10 cellular contexts compared by ENCODE assay signal in genomic region chr1:41578712-41579335, GRCh38.
A peak's percentile ranks its signal among the peaks of the same experiment; 100 is the strongest.
DNase-seq lines count a peak whose midpoint lies in the region; ATAC-seq and TF ChIP-seq lines count a peak whose summit lies in the region.
"Had no signal": no experiment of that assay in that cellular context is flagged by ENCODE, and none has a peak within 500 bp of the region (broad histone marks: within the 10 kb centered on the region; RNA-seq: fewer than 3 reads in every experiment).

No MANE protein-coding gene starts in this region.

- no peaks in the 10 kb centered on the region for H3K27me3 ChIP-seq in cardiac muscle cell
- no peaks in the 10 kb centered on the region for H3K27me3 ChIP-seq in RWPE2 (ENCODE audit: insufficient read depth, poor library complexity, severe bottlenecking)

- no peaks in the 10 kb centered on the region for H3K9me3 ChIP-seq in cardiac muscle cell (ENCODE audit: low read depth)
- H3K9me3 ChIP-seq in RWPE2 (ENCODE audit: severe bottlenecking): no peaks in the 10 kb centered on the region

- H3K4me1 ChIP-seq in cardiac muscle cell (ENCODE audit: low read depth) (no peaks in the 10 kb centered on the region), RWPE2 (ENCODE audit: insufficient read depth, poor library complexity, severe bottlenecking) (no peaks in the 10 kb centered on the region)

- H3K27ac Mint-ChIP-seq in type B pancreatic cell: no peak overlapping the region

- TF ChIP-seq CTCF in cardiac muscle cell (IDR thresholded peaks at IDR 0.05; ENCODE audit: low read depth, low read length) (peak; percentile 48), RWPE2 (IDR thresholded peaks at IDR 0.05; ENCODE audit: poor library complexity, severe bottlenecking) (peak; percentile 46), foreskin fibroblast (IDR thresholded peaks at IDR 0.05; ENCODE audit: low read depth, low read length) (peak; percentile 37), type B pancreatic cell (conservative IDR thresholded peaks at IDR 0.05) (peak; percentile 71)

- no peaks in the 10 kb centered on the region for H3K36me3 ChIP-seq in cardiac muscle cell
- no peaks in the 10 kb centered on the region for H3K36me3 ChIP-seq in RWPE2 (ENCODE audit: low read depth)

- intact Hi-C loops in cardiac septum (cut with DNase I): loop anchor here (10.0 kb wide), 1 partner anchor 596 kb away; no protein-coding TSS in a partner anchor

- H3K4me3 ChIP-seq in cardiac muscle cell (no peak overlapping the region), RWPE2 (ENCODE audit: severe bottlenecking) (no peak overlapping the region), foreskin fibroblast (ENCODE audit: low read depth in 1 of 2, low read length in 2 of 2) (no peak overlapping the region)

- H3K9me3 Mint-ChIP-seq in type B pancreatic cell: no peaks in the 10 kb centered on the region

- peaks cover 4% of the 10 kb centered on the region for H3K4me1 Mint-ChIP-seq in type B pancreatic cell (ENCODE audit: unreplicated experiment)

- peaks cover 12% of the 10 kb centered on the region for H3K27me3 Mint-ChIP-seq in type B pancreatic cell

- DNase-seq in cardiac muscle cell (ENCODE audit: low read depth in 1 of 2, low spot score in 1 of 2) (peak; percentile 25 to 32), cardiac septum (ENCODE audit: low spot score) (no peak), RWPE2 (ENCODE audit: low spot score) (no peak), foreskin fibroblast (peak in 1 of 2 donors; percentile 37), type B pancreatic cell (ENCODE audit: extremely low spot score, unreplicated experiment) (no peak), activated gamma-delta T cell (lab: John Stamatoyannopoulos, UW) (no peak), NCI-H524 treated with DMSO at 0.1 percent for 48 hours (lab: John Stamatoyannopoulos, UW) (no peak)
- DNase-seq: amygdala, DMS79 had no signal

- H3K27ac ChIP-seq in cardiac muscle cell (no peak overlapping the region), RWPE2 (ENCODE audit: poor library complexity, severe bottlenecking) (no peak overlapping the region)

- no peaks in the 10 kb centered on the region for H3K36me3 Mint-ChIP-seq in type B pancreatic cell

- H3K4me3 Mint-ChIP-seq in type B pancreatic cell: no peak overlapping the region

- ATAC-seq in RWPE2 (ENCODE audit: low read depth) (no peak), HG03442 (IDR thresholded peaks at IDR 0.05; ENCODE audit: unreplicated experiment) (no peak)

Comparison
In these comparisons a context has a peak if more than half of its experiments do, and no peak if none do; other contexts are left out.
1. DNase-seq: peak in cardiac muscle cell (2 of 2); none in cardiac septum (single experiment), RWPE2 (single experiment), type B pancreatic cell (single experiment), activated gamma-delta T cell (single experiment) and NCI-H524 treated with DMSO at 0.1 percent for 48 hours (single experiment).
2. Peak in every context shown above with its lines, with median percentiles within 50 percentile points of each other: CTCF ChIP-seq.